23 cellular contexts compared by ENCODE assay signal in the genomic region with DNA sequence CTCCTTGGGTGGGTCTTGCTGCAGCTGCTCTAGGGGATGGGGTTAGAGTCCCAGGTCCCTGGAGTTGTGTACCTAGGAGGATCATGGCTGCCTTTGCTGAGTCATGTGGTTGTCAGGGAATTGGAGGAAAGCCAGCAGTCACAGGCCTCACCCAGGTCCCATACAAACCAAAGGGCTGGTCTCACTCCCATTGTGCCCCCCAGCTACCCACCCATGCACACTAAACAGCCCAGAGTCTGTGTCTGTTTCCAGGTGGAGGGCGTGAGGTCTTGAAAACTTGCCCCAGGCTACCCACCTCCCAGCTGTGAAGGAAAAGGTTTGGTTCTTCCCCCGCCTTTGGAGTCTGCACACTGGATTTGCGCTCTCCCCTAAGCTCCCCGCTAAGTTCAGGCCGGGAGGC.
DNase-seq lines count a peak whose midpoint lies in the region; ATAC-seq, FAIRE-seq and TF ChIP-seq lines count a peak whose summit lies in the region.
"Had no signal": no experiment of that assay in that cellular context is flagged by ENCODE, and none has a peak within 500 bp of the region (broad histone marks: within the 10 kb centered on the region; RNA-seq: fewer than 3 reads in every experiment).

No MANE protein-coding gene starts in this region.

- BruUV-seq in Caco-2 (replicated peaks; lab: Mats Ljungman, UMichigan), result no TSS peak

- H3K4me1 ChIP-seq in Caco-2 (no peaks in the 10 kb centered on the region), mucosa of descending colon (ENCODE audit: low read depth) (no peaks in the 10 kb centered on the region)

- peaks cover 10% of the 10 kb centered on the region for H3K9me3 Mint-ChIP-seq in Caco-2 (ENCODE audit: unreplicated experiment)

- POLR2A ChIA-PET in Caco-2 (lab: Charles Lee), result no interaction called here

- DNase-seq in Caco-2 (no peak), HT1080 (ENCODE audit: low read depth) (peak; percentile 4), bronchial epithelial cell (ENCODE audit: low read depth) (peak; percentile 17), islet precursor cell (peak; percentile 64), mucosa of descending colon (no peak), HT-29 (ENCODE audit: low spot score) (no peak), HCEC 1CT (no peak)
- DNase-seq: C1 segment of cervical spinal cord; CD4-positive, alpha-beta memory T cell; COR-L47; GDM1; NCI-H1048; NCI-H187; NCI-H2081 treated with DMSO at 0.1 percent for 48 hours; NCI-H345; NCI-H510A treated with DMSO at 0.1 percent for 48 hours; NCI-H82; NK-92 treated with Interleukin-12 subunit alpha and Interleukin-12 subunit beta, amount 100 ng/mL, for 24 hours; PC-9 had no signal

- H3K4me3 ChIP-seq in Caco-2 (ENCODE audit: low read depth, low read length) (no peak overlapping the region), bronchial epithelial cell (ENCODE audit: low read depth, low read length) (no peak overlapping the region), mucosa of descending colon (no peak overlapping the region)
- H3K4me3 ChIP-seq: GM12878, PC-9 had no signal

- H3K9me3 ChIP-seq in Caco-2 (no peaks in the 10 kb centered on the region), mucosa of descending colon (no peaks in the 10 kb centered on the region)

- H3K4me1 Mint-ChIP-seq in Caco-2 (ENCODE audit: low read depth, unreplicated experiment), result no peaks in the 10 kb centered on the region
- H3K4me1 Mint-ChIP-seq: CD4-positive, alpha-beta memory T cell; IgD-negative memory B cell had no signal

- no peak for TF ChIP-seq CTCF in Caco-2 (IDR thresholded peaks at IDR 0.05; ENCODE audit: insufficient read depth in 1 of 2, low read depth in 1 of 2, low read length in 1 of 2, severe bottlenecking in 1 of 2, unreplicated experiment in 1 of 2)
- no peak for TF ChIP-seq CTCF in bronchial epithelial cell (IDR thresholded peaks at IDR 0.05; ENCODE audit: insufficient read depth, low read length, severe bottlenecking)
- TF ChIP-seq CTCF in mucosa of descending colon (IDR thresholded peaks at IDR 0.05), result no peak

- no peaks in the 10 kb centered on the region for H3K36me3 ChIP-seq in Caco-2 (ENCODE audit: control insufficient read depth, insufficient read depth, low read length)
- H3K36me3 ChIP-seq in bronchial epithelial cell (ENCODE audit: control insufficient read depth, insufficient read depth, low read length), result no peaks in the 10 kb centered on the region
- no peaks in the 10 kb centered on the region for H3K36me3 ChIP-seq in mucosa of descending colon (ENCODE audit: low read depth)

- peak overlapping the region; percentile 45 for H3K27ac Mint-ChIP-seq in Caco-2 (ENCODE audit: unreplicated experiment)
- H3K27ac Mint-ChIP-seq: CD4-positive, alpha-beta memory T cell; IgD-negative memory B cell had no signal

- intact Hi-C loops in Caco-2 (cut with micrococcal nuclease; ENCODE audit: unreplicated experiment) (no loop called here), mucosa of descending colon (cut with DNase I, micrococcal nuclease) (no loop called here)

- H3K36me3 Mint-ChIP-seq in Caco-2 (ENCODE audit: insufficient read depth, unreplicated experiment), result no peaks in the 10 kb centered on the region

- CTCF ChIA-PET in Caco-2 (lab: Charles Lee), result no interaction called here

- ATAC-seq in mucosa of descending colon, result no peak
- ATAC-seq: GM12878, Right ventricle myocardium inferior had no signal

- no peaks in the 10 kb centered on the region for H3K27me3 ChIP-seq in Caco-2 (replicated peaks; ENCODE audit: control insufficient read depth, insufficient read depth, low read length)
- no peaks in the 10 kb centered on the region for H3K27me3 ChIP-seq in bronchial epithelial cell (ENCODE audit: control insufficient read depth, insufficient read depth, low read length)

- H3K4me3 Mint-ChIP-seq in Caco-2 (ENCODE audit: unreplicated experiment), result no peak overlapping the region
- H3K4me3 Mint-ChIP-seq: CD4-positive, alpha-beta memory T cell; IgD-negative memory B cell had no signal

- H3K27me3 Mint-ChIP-seq in Caco-2 (ENCODE audit: insufficient read depth, unreplicated experiment), result no peaks in the 10 kb centered on the region
- H3K27me3 Mint-ChIP-seq: CD4-positive, alpha-beta memory T cell; IgD-negative memory B cell had no signal

- peak; percentile 70 for FAIRE-seq in bronchial epithelial cell (lab: Jason Lieb, UNC)
- FAIRE-seq: GM12878, H54 had no signal

Comparison
In these comparisons a context has a peak if more than half of its experiments do, and no peak if none do; other contexts are left out.
1. DNase-seq: peak in HT1080 (single experiment), bronchial epithelial cell (single experiment) and islet precursor cell (single experiment); none in Caco-2 (0 of 2), mucosa of descending colon (0 of 3), HT-29 (single experiment) and HCEC 1CT (single experiment).